ENCODE assay signal across 14 cellular contexts in the genomic region with DNA sequence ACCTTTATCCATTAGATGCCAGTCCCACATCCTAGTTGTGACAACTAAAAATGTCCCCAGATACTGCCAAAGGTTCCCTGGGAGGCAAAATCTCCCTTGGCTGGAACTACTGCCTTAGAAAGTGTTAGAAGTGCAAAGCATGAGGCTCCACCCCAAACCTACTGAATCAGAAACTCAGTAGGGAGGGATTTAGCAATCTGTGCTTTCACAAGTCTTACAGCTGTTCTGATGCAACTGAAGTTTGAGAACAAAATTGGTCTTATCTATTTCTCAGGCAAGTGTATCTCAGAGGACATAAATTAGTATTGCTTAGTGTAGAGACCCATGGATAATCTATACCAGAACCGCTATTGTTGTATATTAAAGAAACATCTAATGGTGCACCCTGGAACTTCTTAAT.
DNase-seq lines count a peak whose midpoint lies in the region; ATAC-seq, FAIRE-seq and TF ChIP-seq lines count a peak whose summit lies in the region.
"Had no signal": no experiment of that assay in that cellular context is flagged by ENCODE, and none has a peak within 500 bp of the region (broad histone marks: within the 10 kb centered on the region; RNA-seq: fewer than 3 reads in every experiment).

No MANE protein-coding gene starts in this region.

- H3K27me3 Mint-ChIP-seq in activated naive CD8-positive, alpha-beta T cell treated with anti-CD3 and anti-CD28 coated beads for 36 hours: peaks cover 5% of the 10 kb centered on the region
- H3K27me3 Mint-ChIP-seq: stimulated activated memory B cell treated with anti-CD40 and anti-IgM and Interleukin-4, amounts not matched to agents 10 μg/mL and 1 μg/mL and 100 μg/mL, for 72 hours had no signal

- ATAC-seq in GM18519 (IDR thresholded peaks at IDR 0.05; ENCODE audit: low FRiP score, unreplicated experiment): no peak
- ATAC-seq: stimulated activated memory B cell treated with anti-CD40 and anti-IgM and Interleukin-4, amounts not matched to agents 10 μg/mL and 1 μg/mL and 100 μg/mL, for 72 hours had no signal

- peaks cover under 1% of the 10 kb centered on the region for H3K9me3 Mint-ChIP-seq in activated naive CD8-positive, alpha-beta T cell treated with anti-CD3 and anti-CD28 coated beads for 36 hours

- H3K4me3 ChIP-seq in skeletal muscle cell (ENCODE audit: low read depth, low read length): no peak overlapping the region

- FAIRE-seq in H54 (lab: Jason Lieb, UNC): peak; percentile 79
- FAIRE-seq: endometrium, HTR-8/SVneo, islet of Langerhans had no signal

- DNase-seq in H54 (ENCODE audit: insufficient read length, low spot score): no peak
- DNase-seq in RPMI7951 (ENCODE audit: low read depth): peak; percentile 55
- peak; percentile 93 for DNase-seq in fibroblast of peridontal ligament (ENCODE audit: extremely low read depth)
- DNase-seq in skeletal muscle cell (ENCODE audit: low read depth): peak; percentile 73
- DNase-seq in activated naive CD8-positive, alpha-beta T cell treated with anti-CD3 and anti-CD28 coated beads for 36 hours: no peak
- no peak for DNase-seq in DMS153 treated with DMSO at 0.1 percent for 48 hours (lab: John Stamatoyannopoulos, UW; ENCODE audit: unreplicated experiment)
- DNase-seq: amygdala, NCI-H1930, T-helper 9 cell had no signal

- H3K27ac Mint-ChIP-seq in activated naive CD8-positive, alpha-beta T cell treated with anti-CD3 and anti-CD28 coated beads for 36 hours: no peak overlapping the region
- H3K27ac Mint-ChIP-seq: stimulated activated memory B cell treated with anti-CD40 and anti-IgM and Interleukin-4, amounts not matched to agents 10 μg/mL and 1 μg/mL and 100 μg/mL, for 72 hours had no signal

- H3K4me3 Mint-ChIP-seq in activated naive CD8-positive, alpha-beta T cell treated with anti-CD3 and anti-CD28 coated beads for 36 hours: no peak overlapping the region
- H3K4me3 Mint-ChIP-seq: stimulated activated memory B cell treated with anti-CD40 and anti-IgM and Interleukin-4, amounts not matched to agents 10 μg/mL and 1 μg/mL and 100 μg/mL, for 72 hours had no signal

- H3K36me3 Mint-ChIP-seq in activated naive CD8-positive, alpha-beta T cell treated with anti-CD3 and anti-CD28 coated beads for 36 hours: no peaks in the 10 kb centered on the region
- H3K36me3 Mint-ChIP-seq: stimulated activated memory B cell treated with anti-CD40 and anti-IgM and Interleukin-4, amounts not matched to agents 10 μg/mL and 1 μg/mL and 100 μg/mL, for 72 hours had no signal

- no peak for TF ChIP-seq POLR2A in H54 (IDR thresholded peaks at IDR 0.05; ENCODE audit: low read depth, low read length)

- H3K4me1 Mint-ChIP-seq in activated naive CD8-positive, alpha-beta T cell treated with anti-CD3 and anti-CD28 coated beads for 36 hours: no peaks in the 10 kb centered on the region
- H3K4me1 Mint-ChIP-seq: stimulated activated memory B cell treated with anti-CD40 and anti-IgM and Interleukin-4, amounts not matched to agents 10 μg/mL and 1 μg/mL and 100 μg/mL, for 72 hours had no signal

Comparison
In these comparisons a context has a peak if more than half of its experiments do, and no peak if none do; other contexts are left out.
1. DNase-seq: peak in RPMI7951 (single experiment), fibroblast of peridontal ligament (single experiment) and skeletal muscle cell (single experiment); none in H54 (single experiment), activated naive CD8-positive, alpha-beta T cell treated with anti-CD3 and anti-CD28 coated beads for 36 hours (single experiment) and DMS153 treated with DMSO at 0.1 percent for 48 hours (single experiment).